Comparison of ENCODE assay signal across 8 cellular contexts in genomic region chr1:95992013-95992412, GRCh38.
"Had no signal": no experiment of that assay in that cellular context is flagged by ENCODE, and none has a peak within 500 bp of the region (broad histone marks: within the 10 kb centered on the region; RNA-seq: fewer than 3 reads in every experiment).

No MANE protein-coding gene starts in this region.

- ATAC-seq: K562 had no signal

- H2AFZ ChIP-seq: GM23248 had no signal

- H3K27ac ChIP-seq: GM23248 had no signal

- H3K9ac ChIP-seq: GM23248 had no signal

- H3K4me3 ChIP-seq: GM23248, K562 had no signal

- DNase-seq: GM23248, GOT3, H9, HCEC 1CT, IMR-90 had no signal

- FAIRE-seq: H54, HTR-8/SVneo, K562 had no signal
